ENCODE assay signal across 24 cellular contexts in genomic region chr3:15185404-15185803, GRCh38. TPM values are rescaled to one million over a fixed set of nuclear protein-coding genes. Genes with fewer than 3 reads are reported as not detected.
DNase-seq lines count a peak whose midpoint lies in the region; ATAC-seq, FAIRE-seq and TF ChIP-seq lines count a peak whose summit lies in the region.
"Had no signal": no experiment of that assay in that cellular context is flagged by ENCODE, and none has a peak within 500 bp of the region (broad histone marks: within the 10 kb centered on the region; RNA-seq: fewer than 3 reads in every experiment).

No MANE protein-coding gene starts in this region.

- H3K79me2 ChIP-seq in HepG2 (ENCODE audit: insufficient read depth, low read length) = no peaks in the 10 kb centered on the region

- H3K4me1 ChIP-seq in HepG2 (ENCODE audit: insufficient read depth, low read length) (peaks cover 17% of the 10 kb centered on the region), right lobe of liver (no peaks in the 10 kb centered on the region), HEK293 (ENCODE audit: control insufficient read depth, insufficient read depth, low read length) (no peaks in the 10 kb centered on the region)
- H3K4me1 ChIP-seq: BE2C had no signal

- H4K20me1 ChIP-seq in HepG2 (ENCODE audit: insufficient read depth, low read length) = no peaks in the 10 kb centered on the region
- H4K20me1 ChIP-seq: BLaER1 had no signal

- H3K4me3 ChIP-seq in HepG2 (replicated peaks in 1 of 3; ENCODE audit: insufficient read depth in 1 of 3, low read depth in 2 of 3, low read length in 3 of 3) (no peak overlapping the region), right lobe of liver (no peak overlapping the region), HEK293 (ENCODE audit: low read depth, low read length) (no peak overlapping the region)
- H3K4me3 ChIP-seq: BLaER1 had no signal

- H3K27ac Mint-ChIP-seq in stimulated activated naive B cell treated with anti-CD40 and anti-IgM and Interleukin-4, amounts not matched to agents 10 μg/mL and 1 μg/mL and 100 μg/mL, for 72 hours = peak overlapping the region; percentile 65
- H3K27ac Mint-ChIP-seq: CD14-positive monocyte; CD4-positive, alpha-beta memory T cell; CD8-positive, alpha-beta memory T cell had no signal

- BruUV-seq in HepG2 (replicated peaks; lab: Mats Ljungman, UMichigan) = no TSS peak

- intact Hi-C loops in HepG2 (cut with micrococcal nuclease; ENCODE audit: unreplicated experiment) (no loop called here), right lobe of liver (cut with DNase I) (no loop called here)

- H3K27me3 ChIP-seq in HepG2 (ENCODE audit: control insufficient read depth in 1 of 2, insufficient read depth in 2 of 2, low read length in 2 of 2) = no peaks in the 10 kb centered on the region
- no peaks in the 10 kb centered on the region for H3K27me3 ChIP-seq in right lobe of liver
- H3K27me3 ChIP-seq: BLaER1 had no signal

- H3K36me3 Mint-ChIP-seq in stimulated activated naive B cell treated with anti-CD40 and anti-IgM and Interleukin-4, amounts not matched to agents 10 μg/mL and 1 μg/mL and 100 μg/mL, for 72 hours = no peaks in the 10 kb centered on the region
- H3K36me3 Mint-ChIP-seq: CD14-positive monocyte; CD4-positive, alpha-beta memory T cell; CD4-positive, CD25-positive, alpha-beta regulatory T cell; CD8-positive, alpha-beta memory T cell had no signal

- TF ChIP-seq CTCF in HepG2 (CRISPR knock-in tag; IDR thresholded peaks at IDR 0.05) (no peak), right lobe of liver (IDR thresholded peaks at IDR 0.05) (no peak), HEK293 (tag by site-specific recombination; IDR thresholded peaks at IDR 0.05) (no peak)

- TF ChIP-seq RAD21 in HepG2 (CRISPR knock-in tag; IDR thresholded peaks at IDR 0.05) = no peak

- ATAC-seq in HepG2 (no peak), right lobe of liver (no peak), HG03097 (IDR thresholded peaks at IDR 0.05; ENCODE audit: low FRiP score, unreplicated experiment) (no peak), HG02973 (IDR thresholded peaks at IDR 0.05; ENCODE audit: unreplicated experiment) (no peak)
- ATAC-seq in stimulated activated naive B cell treated with anti-CD40 and anti-IgM and Interleukin-4, amounts not matched to agents 10 μg/mL and 1 μg/mL and 100 μg/mL, for 72 hours (replicated peaks) = no peak

- CTCF ChIA-PET in HepG2 (lab: Yijun Ruan, JAX; ENCODE audit: low intra/inter-chr PET ratio, low total read pairs) (no interaction called here), HEK293 (lab: Yijun Ruan, JAX) (interaction anchor here (0.6 to 2.6 kb wide), 2 partner anchors 17 to 120 kb away, joined by 3 to 7 read pairs; no protein-coding TSS in a partner anchor)

- no peak overlapping the region for H3K4me3 Mint-ChIP-seq in stimulated activated naive B cell treated with anti-CD40 and anti-IgM and Interleukin-4, amounts not matched to agents 10 μg/mL and 1 μg/mL and 100 μg/mL, for 72 hours
- H3K4me3 Mint-ChIP-seq: CD14-positive monocyte; CD4-positive, alpha-beta memory T cell; CD4-positive, CD25-positive, alpha-beta regulatory T cell; CD8-positive, alpha-beta memory T cell had no signal

- H3K9me3 Mint-ChIP-seq in stimulated activated naive B cell treated with anti-CD40 and anti-IgM and Interleukin-4, amounts not matched to agents 10 μg/mL and 1 μg/mL and 100 μg/mL, for 72 hours = no peaks in the 10 kb centered on the region
- H3K9me3 Mint-ChIP-seq: CD14-positive monocyte; CD4-positive, alpha-beta memory T cell; CD4-positive, CD25-positive, alpha-beta regulatory T cell had no signal

- H3K4me2 ChIP-seq in HepG2 (ENCODE audit: low read depth, low read length) = no peak overlapping the region
- H3K4me2 ChIP-seq: BLaER1 had no signal

- H3K9ac ChIP-seq in HepG2 (ENCODE audit: insufficient read depth, low read depth, low read length) = no peak overlapping the region
- H3K9ac ChIP-seq: BLaER1 had no signal

- H3K27ac ChIP-seq in HepG2 (ENCODE audit: extremely low read length, insufficient read depth, low read length) (no peak overlapping the region), right lobe of liver (no peak overlapping the region), HEK293 (ENCODE audit: extremely low read depth, low read depth, low read length) (no peak overlapping the region)
- H3K27ac ChIP-seq: BLaER1 had no signal

- H3K36me3 ChIP-seq in HepG2 (replicated peaks in 1 of 2; ENCODE audit: control insufficient read depth in 1 of 2, insufficient read depth in 2 of 2, low read length in 2 of 2) = no peaks in the 10 kb centered on the region
- no peaks in the 10 kb centered on the region for H3K36me3 ChIP-seq in right lobe of liver
- H3K36me3 ChIP-seq in HEK293 (ENCODE audit: control insufficient read depth in 2 of 2, insufficient read depth in 1 of 2, low read length in 2 of 2) = no peaks in the 10 kb centered on the region
- H3K36me3 ChIP-seq: BE2C, BLaER1 had no signal

- peaks cover 5 to 18% of the 10 kb centered on the region in 2 donors for H3K27me3 Mint-ChIP-seq in stimulated activated naive B cell treated with anti-CD40 and anti-IgM and Interleukin-4, amounts not matched to agents 10 μg/mL and 1 μg/mL and 100 μg/mL, for 72 hours

- in situ Hi-C loops in HepG2 (cut with HindIII; ENCODE audit: extremely low pct_ligation_motif_present, low pct_unique_long_range_greater_than_20kb) = no loop called here

- no peaks in the 10 kb centered on the region for H3K9me3 ChIP-seq in HepG2 (ENCODE audit: low read length)
- no peaks in the 10 kb centered on the region for H3K9me3 ChIP-seq in right lobe of liver
- H3K9me3 ChIP-seq in HEK293 (ENCODE audit: control insufficient read depth, insufficient read depth, low read depth, low read length) = no peaks in the 10 kb centered on the region
- H3K9me3 ChIP-seq: BE2C, BLaER1 had no signal

- TF ChIP-seq POLR2A in HepG2 (IDR thresholded peaks at IDR 0.05; ENCODE audit: insufficient read depth in 1 of 2, low read depth in 2 of 2, low read length in 2 of 2) (no peak), right lobe of liver (IDR thresholded peaks at IDR 0.05) (no peak)

- H2AFZ ChIP-seq in HepG2 (ENCODE audit: low read length) = no peak overlapping the region

- no peak for FAIRE-seq in HepG2 (lab: Jason Lieb, UNC)
- FAIRE-seq: A204.1, D721Med, G401.6, GM12891, GM19239 had no signal

- DNase-seq in HepG2 (ENCODE audit: low spot score) (no peak), right lobe of liver (no peak)
- no peak for DNase-seq in stimulated activated naive B cell treated with anti-CD40 and anti-IgM and Interleukin-4, amounts not matched to agents 10 μg/mL and 1 μg/mL and 100 μg/mL, for 72 hours
- DNase-seq: 8988T; ACHN; BE2C; C1 segment of cervical spinal cord; Calu3; CD4-positive, alpha-beta memory T cell; CD4-positive, CD25-positive, alpha-beta regulatory T cell; CD8-positive, alpha-beta memory T cell; COR-L47; DMS79 treated with DMSO at 0.1 percent for 48 hours; GF-D8 had no signal

- TF ChIP-seq EP300 in HepG2 (IDR thresholded peaks at IDR 0.05; ENCODE audit: low read depth in 2 of 2, low read length in 2 of 2) (no peak), HepG2 (CRISPR knock-in tag; IDR thresholded peaks at IDR 0.05; ENCODE audit: borderline replicate concordance) (no peak)

- 96% methylated on average over 2 of the region's 2 CpGs for WGBS in HepG2 (ENCODE audit: low lambda C conversion rate)
- 94% methylated on average over 2 of the region's 2 CpGs for WGBS in right lobe of liver (ENCODE audit: insufficient coverage, low coverage, low lambda C conversion rate, missing lambda C conversion rate)

- H3K4me1 Mint-ChIP-seq in stimulated activated naive B cell treated with anti-CD40 and anti-IgM and Interleukin-4, amounts not matched to agents 10 μg/mL and 1 μg/mL and 100 μg/mL, for 72 hours = no peaks in the 10 kb centered on the region
- H3K4me1 Mint-ChIP-seq: CD14-positive monocyte; CD4-positive, alpha-beta memory T cell had no signal

- POLR2A ChIA-PET in HepG2 (lab: Yijun Ruan, JAX) (interaction anchor here (1.0 to 1.5 kb wide), 2 partner anchors 21 to 22 kb away, joined by 3 to 4 read pairs; partner anchors contain the start of gene CAPN7), HEK293 (lab: Yijun Ruan, JAX) (no interaction called here)

TF ChIP-seq in HEK293, 187 proteins besides CTCF, POLR2A, EP300 and RAD21:
- TF ChIP-seq ZNF138 (tag by site-specific recombination; IDR thresholded peaks at IDR 0.05; ENCODE audit: borderline replicate concordance) = no peak
- TF ChIP-seq ZNF266 (tag by site-specific recombination; IDR thresholded peaks at IDR 0.05; ENCODE audit: low read depth) = no peak
- peak; percentile 82 for TF ChIP-seq PRDM1 (tag by site-specific recombination; IDR thresholded peaks at IDR 0.05)
TF ChIP-seq in HEK293: peak in this region for 1.

RNA-seq across cellular contexts. Expression of gene CAPN7, which starts 20.6 kb away (rescaled TPM):
- total RNA-seq in HepG2 (2016; rRNA removed; fragmentation: Illumina TruSeq; extraction: Trizol) = 36.8 and 52.2 TPM in 2 replicates
- 12.2 and 14.2 TPM in 2 replicates for total RNA-seq in HepG2 (2016; cell fraction: cytosol; rRNA removed; fragmentation: Illumina TruSeq; extraction: Trizol; ENCODE audit: low read depth)
- 37.8 and 54.6 TPM in 2 replicates for total RNA-seq in HepG2 (2016; cell fraction: insoluble cytoplasmic fraction; rRNA removed; fragmentation: Illumina TruSeq; extraction: Trizol)
- 23.6 and 27.6 TPM in 2 replicates for total RNA-seq in HepG2 (2016; cell fraction: membrane; rRNA removed; fragmentation: Illumina TruSeq; extraction: Trizol)
- 45.6 and 49.6 TPM in 2 replicates for total RNA-seq in HepG2 (2016; cell fraction: nucleus; rRNA removed; fragmentation: Illumina TruSeq; extraction: Trizol)
- polyA plus RNA-seq in HepG2 (2011; rRNA removed) = 15.7 and 16.7 TPM in 2 replicates
- 9.4 and 11.4 TPM in 2 replicates for polyA plus RNA-seq in HepG2 (2011; cell fraction: cytosol; rRNA removed)
- 36.9 and 46.1 TPM in 2 replicates for polyA plus RNA-seq in HepG2 (2011; cell fraction: nucleus; rRNA removed)
- 22.7 and 25.6 TPM in 2 replicates for polyA plus RNA-seq in HepG2 (2012)
- polyA plus RNA-seq in HepG2 (2016; cell fraction: cytosol; fragmentation: Illumina TruSeq; extraction: Trizol; ENCODE audit: low read depth) = 3.2 and 3.4 TPM in 2 replicates
- 35.3 and 39.5 TPM in 2 replicates for polyA plus RNA-seq in HepG2 (2016; cell fraction: insoluble cytoplasmic fraction; fragmentation: Illumina TruSeq; extraction: Trizol; ENCODE audit: low read depth)
- polyA plus RNA-seq in HepG2 (2016; cell fraction: membrane; fragmentation: Illumina TruSeq; extraction: Trizol; ENCODE audit: low read depth) = 11.5 and 11.8 TPM in 2 replicates
- 29.5 and 33.2 TPM in 2 replicates for polyA plus RNA-seq in HepG2 (2016; cell fraction: nucleus; fragmentation: Illumina TruSeq; extraction: Trizol; ENCODE audit: insufficient read depth, low read depth)
- polyA minus RNA-seq in HepG2 (2011; rRNA and poly(A)+ RNA removed; ENCODE audit: low replicate concordance) = 20.1 and 20.5 TPM in 2 replicates
- 13.6 and 21.3 TPM in 2 replicates for polyA minus RNA-seq in HepG2 (2011; cell fraction: cytosol; rRNA and poly(A)+ RNA removed)
- polyA minus RNA-seq in HepG2 (2011; cell fraction: nucleus; rRNA and poly(A)+ RNA removed) = 94.9 and 101 TPM in 2 replicates
- 10 to 100 TPM; 20.1 to 32.8 (median 23.1) TPM for total RNA-seq in right lobe of liver
